11 cellular contexts compared by ENCODE assay signal in the genomic region with DNA sequence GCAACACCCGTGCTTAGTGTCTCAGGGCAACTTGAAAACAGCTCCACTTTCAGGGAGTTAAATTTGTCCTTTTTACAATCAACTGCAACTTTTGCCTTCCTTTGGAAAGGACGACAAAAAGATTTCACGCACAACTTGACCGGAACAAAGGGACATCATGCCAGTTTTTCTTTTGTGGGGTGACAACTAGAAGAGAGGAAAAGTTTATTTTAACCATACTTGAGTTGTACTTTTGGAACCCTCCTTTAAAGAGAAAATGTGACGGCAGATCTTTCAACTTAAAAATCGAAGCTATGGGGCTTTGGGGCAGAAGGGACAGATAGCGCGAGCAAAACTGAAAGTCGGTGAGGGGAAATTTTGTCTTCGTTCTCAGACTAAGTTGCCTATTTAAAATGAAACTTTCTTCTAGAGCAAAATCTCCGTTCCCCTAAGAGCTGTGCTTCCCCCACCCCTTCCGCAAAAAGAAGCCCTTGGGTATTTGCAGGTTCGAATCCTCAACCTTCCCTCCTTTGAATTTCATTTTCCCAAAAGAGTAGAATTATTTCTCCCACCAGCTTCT. TPM values are rescaled to one million over a fixed set of nuclear protein-coding genes. Genes with fewer than 3 reads are reported as not detected.
DNase-seq lines count a peak whose midpoint lies in the region; ATAC-seq and TF ChIP-seq lines count a peak whose summit lies in the region.
"Had no signal": no experiment of that assay in that cellular context is flagged by ENCODE, and none has a peak within 500 bp of the region (broad histone marks: within the 10 kb centered on the region; RNA-seq: fewer than 3 reads in every experiment).

No MANE protein-coding gene starts in this region.

- H3K79me1 ChIP-seq in neuronal stem cell (ENCODE audit: low read depth, low read length): peaks cover 2% of the 10 kb centered on the region

- no CpG with 5 or more reads among the region's 13 CpGs for WGBS in neuronal stem cell (ENCODE audit: extremely low coverage in 2 of 2, insufficient read length in 2 of 2, insufficient replicate concordance in 1 of 2), 2 donors

- no peak overlapping the region for H2BK120ac ChIP-seq in neuronal stem cell (ENCODE audit: low read depth, low read length)

- no peak overlapping the region for H3K18ac ChIP-seq in neuronal stem cell (ENCODE audit: low read length)

- no peak overlapping the region for H2BK5ac ChIP-seq in neuronal stem cell (ENCODE audit: low read length)

- no peak overlapping the region for H4K8ac ChIP-seq in neuronal stem cell (ENCODE audit: low read depth, low read length)

- no peak overlapping the region for H4K91ac ChIP-seq in neuronal stem cell (ENCODE audit: low read depth, low read length, poor library complexity)

- no peak overlapping the region for H3K27ac ChIP-seq in HUES48 (ENCODE audit: low read depth, low read length)
- no peak overlapping the region for H3K27ac ChIP-seq in coronary artery
- no peak overlapping the region for H3K27ac ChIP-seq in neuronal stem cell (replicated peaks; ENCODE audit: low read length)
- H3K27ac ChIP-seq: SK-N-MC had no signal

- no peaks in the 10 kb centered on the region for H3K36me3 ChIP-seq in HUES48 (ENCODE audit: control insufficient read depth, insufficient read depth, low read length)
- H3K36me3 ChIP-seq in neuronal stem cell (replicated peaks in 1 of 2; ENCODE audit: control insufficient read depth in 2 of 2, insufficient read depth in 2 of 2, low read length in 2 of 2): no peaks in the 10 kb centered on the region

- H3K9ac ChIP-seq in HUES48 (ENCODE audit: low read depth, low read length) (no peak overlapping the region), neuronal stem cell (ENCODE audit: low read depth, low read length, poor library complexity) (no peak overlapping the region)

- peaks cover 61% of the 10 kb centered on the region for H3K4me1 ChIP-seq in HUES48 (ENCODE audit: control insufficient read depth, insufficient read depth, low read length)
- H3K4me1 ChIP-seq in neuronal stem cell (ENCODE audit: control insufficient read depth in 2 of 2, insufficient read depth in 1 of 2, low read depth in 1 of 2, low read length in 2 of 2): peaks cover 16 to 23% of the 10 kb centered on the region in 2 donors

- DNase-seq in GM10266 (ENCODE audit: extremely low spot score): peak; percentile 72
- DNase-seq in coronary artery (ENCODE audit: low spot score): no peak
- DNase-seq in neuronal stem cell (ENCODE audit: low spot score): peak; percentile 84
- DNase-seq in NCI-H128 (lab: John Stamatoyannopoulos, UW; ENCODE audit: unreplicated experiment): no peak
- DNase-seq: DMS79 treated with DMSO at 0.1 percent for 48 hours, NCI-H1417 treated with DMSO at 0.1 percent for 48 hours, NCI-H748 treated with DMSO at 0.1 percent for 48 hours had no signal

- no peak overlapping the region for H2AK5ac ChIP-seq in neuronal stem cell (ENCODE audit: low read depth, low read length)

- no peak overlapping the region for H2AFZ ChIP-seq in neuronal stem cell (ENCODE audit: low read length)

- H3K14ac ChIP-seq in neuronal stem cell (ENCODE audit: low read length): no peak overlapping the region

- H2BK15ac ChIP-seq in neuronal stem cell (ENCODE audit: low read length): no peak overlapping the region

- no peak for ATAC-seq in GM19395 (IDR thresholded peaks at IDR 0.05; ENCODE audit: unreplicated experiment)
- ATAC-seq in GM21723 (IDR thresholded peaks at IDR 0.05; ENCODE audit: unreplicated experiment): no peak

- H3K4me3 ChIP-seq in HUES48 (ENCODE audit: low read depth, low read length): peak overlapping the region; percentile 45
- peak overlapping the region; percentile 40 for H3K4me3 ChIP-seq in coronary artery
- H3K4me3 ChIP-seq in neuronal stem cell (ENCODE audit: low read length in 2 of 2): no peak overlapping the region
- H3K4me3 ChIP-seq: SK-N-MC had no signal

- H3K9me3 ChIP-seq in HUES48 (ENCODE audit: control insufficient read depth, insufficient read depth, low read length): no peaks in the 10 kb centered on the region
- H3K9me3 ChIP-seq in neuronal stem cell (replicated peaks in 1 of 2; ENCODE audit: control insufficient read depth in 2 of 2, insufficient read depth in 1 of 2, low read depth in 1 of 2, low read length in 2 of 2): peaks cover 0 to 4% of the 10 kb centered on the region in 2 donors

- H3K4me2 ChIP-seq in neuronal stem cell (ENCODE audit: insufficient read depth, low read length, poor library complexity, severe bottlenecking): peak overlapping the region; percentile 38

- no peak overlapping the region for H3K23ac ChIP-seq in neuronal stem cell (ENCODE audit: low read depth, low read length, poor library complexity)

- no peak overlapping the region for H3K4ac ChIP-seq in neuronal stem cell (ENCODE audit: low read length)

- H3K27me3 ChIP-seq in HUES48 (ENCODE audit: control insufficient read depth, insufficient read depth, low read length): peaks cover 99% of the 10 kb centered on the region
- H3K27me3 ChIP-seq in neuronal stem cell (ENCODE audit: control insufficient read depth in 3 of 3, insufficient read depth in 3 of 3, low read depth in 1 of 3, low read length in 3 of 3): peaks cover 25 to 100% (median 69%) of the 10 kb centered on the region in 3 experiments

- no peak overlapping the region for H2BK12ac ChIP-seq in neuronal stem cell (ENCODE audit: low read length)

- TF ChIP-seq CTCF in GM10266 (IDR thresholded peaks at IDR 0.05; ENCODE audit: control insufficient read depth, insufficient read depth, low read depth, missing control alignments) (no peak), coronary artery (IDR thresholded peaks at IDR 0.05) (no peak)

RNA-seq across cellular contexts. Expression of gene ONECUT2, which starts 5.5 kb away (rescaled TPM):
- 0.31 TPM for polyA plus RNA-seq in neuronal stem cell (2013, experiment 1 of 2)
- polyA plus RNA-seq in neuronal stem cell (2013, experiment 2 of 2): 0.33 TPM

Comparison
In these comparisons a context has a peak if more than half of its experiments do, and no peak if none do; other contexts are left out.
1. DNase-seq: peak in GM10266 (single experiment) and neuronal stem cell (single experiment); none in coronary artery (single experiment) and NCI-H128 (single experiment).
2. H3K4me3 ChIP-seq: peak in HUES48 (single experiment) and coronary artery (single experiment); none in neuronal stem cell (0 of 2).